Comparison of ENCODE assay signal across 9 cellular contexts in the genomic region with DNA sequence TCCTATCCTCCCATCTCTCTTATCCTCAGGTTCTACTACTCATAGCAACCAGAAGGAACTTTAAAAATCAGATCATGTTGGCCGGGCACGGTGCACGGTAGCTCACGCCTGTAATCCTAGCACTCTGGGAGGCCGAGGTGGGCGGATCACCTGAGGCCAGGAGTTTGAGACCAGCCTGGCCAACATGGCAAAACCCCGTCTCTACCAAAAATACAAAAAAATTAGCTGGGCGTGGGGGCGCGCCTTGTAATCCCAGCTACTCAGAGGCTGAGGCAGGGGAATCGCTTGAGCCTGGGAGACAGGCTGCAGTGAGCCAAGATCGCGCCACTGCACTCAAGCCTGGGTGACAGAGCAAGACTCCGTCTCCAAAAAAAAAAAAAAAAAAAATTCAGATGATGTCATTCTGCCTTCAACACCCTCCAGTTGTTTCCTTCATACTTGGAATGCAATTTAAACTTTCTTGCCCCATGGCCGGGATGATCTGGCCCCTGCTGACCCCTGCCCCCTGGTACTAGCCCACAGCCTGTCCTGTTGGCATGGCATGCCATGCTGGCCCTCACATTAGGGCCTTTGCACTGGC. TPM values are rescaled to one million over a fixed set of nuclear protein-coding genes. Genes with fewer than 3 reads are reported as not detected.
DNase-seq lines count a peak whose midpoint lies in the region; TF ChIP-seq lines count a peak whose summit lies in the region.
"Not testable (repeated sequence)": the region's sequence is repeated elsewhere in the genome, so short reads cannot be mapped to it uniquely, and the experiment has no call there.
"Had no signal": no experiment of that assay in that cellular context is flagged by ENCODE, and none has a peak within 500 bp of the region (broad histone marks: within the 10 kb centered on the region; RNA-seq: fewer than 3 reads in every experiment).

No MANE protein-coding gene starts in this region.

- peak overlapping the region; percentile 88 to 100 (median 98) for H3K4me2 ChIP-seq in BLaER1 treated with 17β-estradiol and CSF1 and Interleukin-3, amounts not matched to agents 10 nM and 100 nM
- peak overlapping the region; percentile 90 for H3K4me2 ChIP-seq in SK-N-SH

- DNase-seq in SK-N-SH; activated naive CD8-positive, alpha-beta T cell treated with anti-CD3 and anti-CD28 coated beads for 36 hours; endodermal cell; neural crest cell (ENCODE audit: low read depth, low spot score): not testable (repeated sequence)

- not testable (repeated sequence) for H3K9me2 ChIP-seq in SK-N-SH

- H3K27ac ChIP-seq in BLaER1 treated with 17β-estradiol and CSF1 and Interleukin-3, amounts not matched to agents 10 nM and 100 nM = peak overlapping the region in 10 of 11 experiments; percentile 57 to 83 (median 76); a peak in 19 of 22 replicates
- peak overlapping the region; percentile 48; the same call in 1 of the 2 replicates for H3K27ac ChIP-seq in HUES6 (ENCODE audit: low read depth, low read length)
- H3K27ac ChIP-seq in SK-N-SH (ENCODE audit: low read depth in 2 of 2, low read length in 1 of 2) = peak overlapping the region; percentile 16 to 84; a peak in 1 of 4 replicates
- not testable (repeated sequence) for H3K27ac ChIP-seq in endodermal cell (ENCODE audit: low read depth, low read length); stomach smooth muscle (ENCODE audit: low read length)
- H3K27ac ChIP-seq in iPS-20b (ENCODE audit: low read length) = peak overlapping the region; percentile 100

- not testable (repeated sequence) for H3K79me2 ChIP-seq in SK-N-SH (ENCODE audit: insufficient read depth)

- not testable (repeated sequence) for H3F3A ChIP-seq in SK-N-SH (replicated peaks; ENCODE audit: insufficient read depth)

- peak overlapping the region; percentile 90 for H3K4me3 Mint-ChIP-seq in activated naive CD8-positive, alpha-beta T cell treated with anti-CD3 and anti-CD28 coated beads for 36 hours
- H3K4me3 Mint-ChIP-seq in endodermal cell = peak overlapping the region; percentile 74
- peak overlapping the region; percentile 96 for H3K4me3 Mint-ChIP-seq in neural crest cell

- 67% methylated on average over 15 of the region's 15 CpGs for WGBS in SK-N-SH (ENCODE audit: low lambda C conversion rate)
- WGBS in endodermal cell (ENCODE audit: insufficient coverage in 1 of 2, insufficient read length in 1 of 2), 2 experiments = 46 to 64% methylated on average over 5 to 15 of the region's 15 CpGs

- CTCF ChIA-PET in SK-N-SH (lab: Yijun Ruan, JAX) = interaction anchor here (0.9 to 61.6 kb wide), 12 partner anchors 9 to 107 kb away, joined by 3 to 1375 read pairs (median 34); partner anchors contain the start of genes GNAI2, GNAT1, IFRD2 and LSMEM2

- not testable (repeated sequence) for H3K27me3 Mint-ChIP-seq in activated naive CD8-positive, alpha-beta T cell treated with anti-CD3 and anti-CD28 coated beads for 36 hours
- H3K27me3 Mint-ChIP-seq in endodermal cell (ENCODE audit: insufficient read depth) (peaks cover 27% of the 10 kb centered on the region), neural crest cell (ENCODE audit: low read depth) (peaks cover 22% of the 10 kb centered on the region)

- H2AFZ ChIP-seq in SK-N-SH (ENCODE audit: low read depth) = peak overlapping the region; percentile 65

- peak overlapping the region; percentile 87 for H3K27ac Mint-ChIP-seq in activated naive CD8-positive, alpha-beta T cell treated with anti-CD3 and anti-CD28 coated beads for 36 hours
- H3K27ac Mint-ChIP-seq in endodermal cell = peak overlapping the region; percentile 93
- peak overlapping the region; percentile 98 for H3K27ac Mint-ChIP-seq in neural crest cell (ENCODE audit: unreplicated experiment)

- not testable (repeated sequence) for H3K9me3 Mint-ChIP-seq in activated naive CD8-positive, alpha-beta T cell treated with anti-CD3 and anti-CD28 coated beads for 36 hours; endodermal cell; neural crest cell

- peaks cover 14% of the 10 kb centered on the region for H3K4me1 Mint-ChIP-seq in activated naive CD8-positive, alpha-beta T cell treated with anti-CD3 and anti-CD28 coated beads for 36 hours
- peaks cover 15% of the 10 kb centered on the region for H3K4me1 Mint-ChIP-seq in endodermal cell
- peaks cover 46% of the 10 kb centered on the region for H3K4me1 Mint-ChIP-seq in neural crest cell

- peaks cover 36 to 62% (median 49%) of the 10 kb centered on the region in 10 experiments for H3K4me1 ChIP-seq in BLaER1 treated with 17β-estradiol and CSF1 and Interleukin-3, amounts not matched to agents 10 nM and 100 nM
- H3K4me1 ChIP-seq in HUES6 (ENCODE audit: control insufficient read depth, insufficient read depth, low read length) (peaks cover 13% of the 10 kb centered on the region), stomach smooth muscle (ENCODE audit: control insufficient read depth, insufficient read depth, low read length) (peaks cover 17% of the 10 kb centered on the region)
- H3K4me1 ChIP-seq in SK-N-SH (ENCODE audit: control insufficient read depth in 1 of 2, insufficient read depth in 2 of 2, low read depth in 1 of 2, low read length in 1 of 2); endodermal cell (ENCODE audit: control insufficient read depth, insufficient read depth, low read length); iPS-20b (ENCODE audit: insufficient read depth, low read length): not testable (repeated sequence)

- POLR2A ChIA-PET in SK-N-SH (lab: Yijun Ruan, JAX) = not testable (repeated sequence)

- H3K36me3 ChIP-seq in BLaER1 treated with 17β-estradiol and CSF1 and Interleukin-3, amounts not matched to agents 10 nM and 100 nM; HUES6 (ENCODE audit: control insufficient read depth, insufficient read depth, low read length); SK-N-SH (replicated peaks in 1 of 2; ENCODE audit: control insufficient read depth in 1 of 2, insufficient read depth in 2 of 2, low read length in 1 of 2); endodermal cell (ENCODE audit: control insufficient read depth, insufficient read depth, low read length); iPS-20b (ENCODE audit: insufficient read depth, low read depth, low read length); stomach smooth muscle (ENCODE audit: control insufficient read depth in 2 of 2, insufficient read depth in 2 of 2, low read length in 2 of 2): not testable (repeated sequence)

- not testable (repeated sequence) for H3K36me3 Mint-ChIP-seq in activated naive CD8-positive, alpha-beta T cell treated with anti-CD3 and anti-CD28 coated beads for 36 hours; endodermal cell (ENCODE audit: low read depth); neural crest cell (ENCODE audit: low read depth)

- H3K9me3 ChIP-seq in BLaER1 treated with 17β-estradiol and CSF1 and Interleukin-3, amounts not matched to agents 10 nM and 100 nM (replicated peaks in 1 of 11); HUES6 (ENCODE audit: control insufficient read depth, insufficient read depth, low read depth, low read length); SK-N-SH; endodermal cell (ENCODE audit: control insufficient read depth, low read length); iPS-20b (ENCODE audit: insufficient read depth, low read depth, low read length); stomach smooth muscle (ENCODE audit: control insufficient read depth in 2 of 2, low read length in 2 of 2): not testable (repeated sequence)

- not testable (repeated sequence) for TF ChIP-seq EP300 in SK-N-SH (IDR thresholded peaks at IDR 0.05; ENCODE audit: borderline replicate concordance in 1 of 2, low read depth in 1 of 2, low read length in 1 of 2)

- not testable (repeated sequence) for H3K27me3 ChIP-seq in BLaER1 treated with 17β-estradiol and CSF1 and Interleukin-3, amounts not matched to agents 10 nM and 100 nM; HUES6 (ENCODE audit: control insufficient read depth, insufficient read depth, low read length); SK-N-SH (ENCODE audit: insufficient read depth); endodermal cell (ENCODE audit: control insufficient read depth, insufficient read depth, low read length, poor library complexity, severe bottlenecking); iPS-20b (ENCODE audit: insufficient read depth, low read length); stomach smooth muscle (ENCODE audit: control insufficient read depth in 1 of 2, insufficient read depth in 2 of 2, low read length in 2 of 2)

- TF ChIP-seq CTCF in SK-N-SH (IDR thresholded peaks at IDR 0.05); endodermal cell (conservative IDR thresholded peaks at IDR 0.05); neural crest cell (conservative IDR thresholded peaks at IDR 0.05): not testable (repeated sequence)

- TF ChIP-seq RAD21 in SK-N-SH (IDR thresholded peaks at IDR 0.05; ENCODE audit: low read length) = not testable (repeated sequence)

- H4K20me1 ChIP-seq in BLaER1 treated with 17β-estradiol and CSF1 and Interleukin-3, amounts not matched to agents 10 nM and 100 nM; SK-N-SH (ENCODE audit: insufficient read depth): not testable (repeated sequence)

- H3K4me3 ChIP-seq in BLaER1 treated with 17β-estradiol and CSF1 and Interleukin-3, amounts not matched to agents 10 nM and 100 nM = peak overlapping the region; percentile 61 to 81 (median 76)
- H3K4me3 ChIP-seq in HUES6 (ENCODE audit: low read depth, low read length) (peak overlapping the region; percentile 83), SK-N-SH (ENCODE audit: low read depth in 2 of 2, low read length in 1 of 2) (peak overlapping the region; percentile 73 to 77), endodermal cell (ENCODE audit: low read length) (peak overlapping the region; percentile 86), iPS-20b (ENCODE audit: low read length) (peak overlapping the region; percentile 97), stomach smooth muscle (ENCODE audit: low read length in 2 of 2) (peak overlapping the region; percentile 91)

- peak overlapping the region; percentile 67 to 84 (median 79); a peak in 21 of 22 replicates for H3K9ac ChIP-seq in BLaER1 treated with 17β-estradiol and CSF1 and Interleukin-3, amounts not matched to agents 10 nM and 100 nM
- H3K9ac ChIP-seq in HUES6 (ENCODE audit: low read length) = peak overlapping the region; percentile 81
- peak overlapping the region; percentile 61 for H3K9ac ChIP-seq in SK-N-SH
- peak overlapping the region; percentile 52 for H3K9ac ChIP-seq in endodermal cell (ENCODE audit: extremely low read depth, low read length, poor library complexity, severe bottlenecking)
- peak overlapping the region; percentile 100; the same call in 1 of the 2 replicates for H3K9ac ChIP-seq in iPS-20b (ENCODE audit: low read depth, low read length)
- peak overlapping the region in 1 of 2 donors; percentile 75 for H3K9ac ChIP-seq in stomach smooth muscle (ENCODE audit: low read length in 2 of 2)

RNA-seq across cellular contexts. Expression of gene GNAI2, which starts 7.7 kb away (rescaled TPM):
- polyA plus RNA-seq in SK-N-SH (2012; rRNA removed) = 641 and 649 TPM in 2 replicates
- polyA plus RNA-seq in SK-N-SH (2012; cell fraction: cytosol; rRNA removed) = 388 and 495 TPM in 2 replicates
- 361 and 439 TPM in 2 replicates for polyA plus RNA-seq in SK-N-SH (2012; cell fraction: nucleus; rRNA removed)
- 100 to 1,000 TPM; 211 to 217 TPM for total RNA-seq in activated naive CD8-positive, alpha-beta T cell treated with anti-CD3 and anti-CD28 coated beads for 36 hours
- total RNA-seq in endodermal cell (100 to 1,000 TPM; 243 to 278 TPM), neural crest cell (176 and 190 TPM in 2 replicates)
- polyA plus RNA-seq in endodermal cell (2013, experiment 1 of 2) = 454 TPM
- 428 TPM for polyA plus RNA-seq in endodermal cell (2013, experiment 2 of 2)

RNA-seq across cellular contexts. Expression of gene SLC38A3, which starts 23.2 kb away (rescaled TPM):
- polyA plus RNA-seq in SK-N-SH (2012; rRNA removed) = 0.84 and 0.89 TPM in 2 replicates
- polyA plus RNA-seq in SK-N-SH (2012; cell fraction: cytosol; rRNA removed) = 0.15 and 0.29 TPM in 2 replicates
- polyA plus RNA-seq in SK-N-SH (2012; cell fraction: nucleus; rRNA removed) = 1.6 and 2.0 TPM in 2 replicates
- under 1 TPM in 1 of 2 experiments, not detected in 1; 0.18 TPM for total RNA-seq in activated naive CD8-positive, alpha-beta T cell treated with anti-CD3 and anti-CD28 coated beads for 36 hours
- total RNA-seq in endodermal cell = 1 to 10 TPM; 1.5 to 1.9 TPM
- polyA plus RNA-seq in endodermal cell (2013, experiment 1 of 2) = 4.4 TPM
- 4.3 TPM for polyA plus RNA-seq in endodermal cell (2013, experiment 2 of 2)
- total RNA-seq in neural crest cell = 1.8 and 2.7 TPM in 2 replicates

RNA-seq across cellular contexts. Expression of gene GNAT1, which starts 36.9 kb away (rescaled TPM):
- not detected in 2 replicates for polyA plus RNA-seq in SK-N-SH (2012; rRNA removed)
- polyA plus RNA-seq in SK-N-SH (2012; cell fraction: cytosol; rRNA removed) = not detected in 2 replicates
- 0.12 TPM in 1 of 2 replicates, not detected in the other for polyA plus RNA-seq in SK-N-SH (2012; cell fraction: nucleus; rRNA removed)
- total RNA-seq in activated naive CD8-positive, alpha-beta T cell treated with anti-CD3 and anti-CD28 coated beads for 36 hours = under 1 TPM in 1 of 2 experiments, not detected in 1; 0.12 TPM
- total RNA-seq in endodermal cell (1 to 10 TPM in 1 of 2 donors, under 1 TPM in 1; 0.42 to 1.2 TPM), neural crest cell (not detected in 2 replicates)
- polyA plus RNA-seq in endodermal cell (2013, experiment 1 of 2) = 0.11 TPM
- 0.12 TPM for polyA plus RNA-seq in endodermal cell (2013, experiment 2 of 2)
- total RNA-seq: left cardiac atrium had no signal

RNA-seq across cellular contexts. Expression of gene SEMA3B, which starts 40.7 kb away (rescaled TPM):
- polyA plus RNA-seq in SK-N-SH (2012; rRNA removed) = 12.4 and 14.9 TPM in 2 replicates
- polyA plus RNA-seq in SK-N-SH (2012; cell fraction: cytosol; rRNA removed) = 3.4 and 5.3 TPM in 2 replicates
- polyA plus RNA-seq in SK-N-SH (2012; cell fraction: nucleus; rRNA removed) = 83.1 and 135 TPM in 2 replicates
- total RNA-seq in activated naive CD8-positive, alpha-beta T cell treated with anti-CD3 and anti-CD28 coated beads for 36 hours = 1 to 10 TPM; 1.2 to 1.6 TPM
- total RNA-seq in endodermal cell = 10 to 100 TPM in 1 of 2 donors, 1 to 10 TPM in 1; 6.5 to 10.3 TPM
- polyA plus RNA-seq in endodermal cell (2013, experiment 1 of 2) = 19.4 TPM
- polyA plus RNA-seq in endodermal cell (2013, experiment 2 of 2) = 15.1 TPM
- total RNA-seq in neural crest cell = 2.3 and 2.9 TPM in 2 replicates

RNA-seq across cellular contexts. Expression of gene LSMEM2, which starts 50.6 kb away (rescaled TPM):
- 0.03 TPM in 1 of 2 replicates, not detected in the other for polyA plus RNA-seq in SK-N-SH (2012; rRNA removed)
- polyA plus RNA-seq in SK-N-SH (2012; cell fraction: cytosol; rRNA removed) = not detected in 2 replicates
- polyA plus RNA-seq in SK-N-SH (2012; cell fraction: nucleus; rRNA removed) = 0.13 and 0.21 TPM in 2 replicates
- not detected for total RNA-seq in activated naive CD8-positive, alpha-beta T cell treated with anti-CD3 and anti-CD28 coated beads for 36 hours
- not detected for total RNA-seq in endodermal cell
- polyA plus RNA-seq in endodermal cell (2013, experiment 1 of 2) = 0.25 TPM
- not detected for polyA plus RNA-seq in endodermal cell (2013, experiment 2 of 2)
- not detected in 2 replicates for total RNA-seq in neural crest cell
